Comparison of ENCODE assay signal across 27 cellular contexts in the genomic region with DNA sequence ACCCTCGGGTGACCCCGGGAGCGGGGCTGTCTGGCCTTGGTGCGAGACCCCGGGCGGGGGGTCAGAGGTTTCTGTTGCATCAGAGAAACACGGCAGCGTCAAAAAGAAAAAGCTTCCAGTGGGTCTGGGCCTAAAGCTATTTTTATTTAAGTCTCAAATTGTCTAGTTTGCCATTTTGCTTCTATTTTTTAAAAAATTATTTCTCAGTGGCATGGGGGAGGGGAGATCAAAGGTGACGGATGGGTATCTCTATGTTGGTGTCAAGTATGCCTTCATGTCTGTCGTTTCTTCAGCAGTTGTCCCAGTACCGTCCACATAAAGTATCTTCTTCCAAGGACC. TPM values are rescaled to one million over a fixed set of nuclear protein-coding genes. Genes with fewer than 3 reads are reported as not detected.
DNase-seq lines count a peak whose midpoint lies in the region; ATAC-seq, FAIRE-seq and TF ChIP-seq lines count a peak whose summit lies in the region.
"Had no signal": no experiment of that assay in that cellular context is flagged by ENCODE, and none has a peak within 500 bp of the region (broad histone marks: within the 10 kb centered on the region; RNA-seq: fewer than 3 reads in every experiment).

No MANE protein-coding gene starts in this region.

- FAIRE-seq in endothelial cell of umbilical vein (lab: Jason Lieb, UNC), result no peak
- FAIRE-seq in small intestine (lab: Jason Lieb, UNC), result no peak
- FAIRE-seq: colon had no signal

- DNase-seq in CD4-positive, alpha-beta memory T cell, result no peak
- DNase-seq in endothelial cell of umbilical vein (ENCODE audit: low read depth, low spot score), result no peak
- DNase-seq in neural progenitor cell (ENCODE audit: low spot score), result no peak
- no peak for DNase-seq in cardiac septum (ENCODE audit: low spot score)
- DNase-seq in small intestine, result no peak
- no peak for DNase-seq in dedifferentiated amniotic fluid mesenchymal stem cell (ENCODE audit: extremely low spot score)
- DNase-seq: activated CD4-positive, alpha-beta T cell treated with anti-CD3 and anti-CD28 coated beads, Interleukin-2, amount 50 U/mL, for 48 hours; activated CD8-positive, alpha-beta memory T cell treated with anti-CD3 and anti-CD28 coated beads, Interleukin-2, amount 50 U/mL, for 4 hours; activated effector memory CD4-positive, alpha-beta T cell treated with anti-CD3 and anti-CD28 coated beads, Interleukin-2, amount 50 U/mL, for 16 hours; brain microvascular endothelial cell; NCI-H1092 treated with DMSO at 0.1 percent for 48 hours; NCI-H187 treated with DMSO at 0.1 percent for 48 hours; NCI-H345; NCI-H748 treated with DMSO at 0.1 percent for 48 hours; right cardiac atrium; SK-N-SH; stimulated activated CD4-positive, alpha-beta T cell treated with anti-CD3 and anti-CD28 coated beads, Interleukin-4, amount 100 ng/mL, for 4 hours; stimulated activated naive CD4-positive, alpha-beta T cell treated with Interleukin-2 at 50 U/mL for 16 hours; tibial artery had no signal

- H3K27me3 Mint-ChIP-seq in CD4-positive, alpha-beta memory T cell, result peaks cover 59 to 67% of the 10 kb centered on the region in 2 donors
- peaks cover 85% of the 10 kb centered on the region for H3K27me3 Mint-ChIP-seq in neural progenitor cell (ENCODE audit: insufficient read depth, low read depth)

- peaks cover 61% of the 10 kb centered on the region for H3K27me3 ChIP-seq in CD4-positive, alpha-beta memory T cell (ENCODE audit: insufficient read depth, low read length)
- H3K27me3 ChIP-seq in HUES6 (ENCODE audit: control insufficient read depth, insufficient read depth, low read length) (peaks cover 100% of the 10 kb centered on the region), endothelial cell of umbilical vein (ENCODE audit: control insufficient read depth in 2 of 2, insufficient read depth in 2 of 2, low read length in 2 of 2) (peaks cover 87 to 97% of the 10 kb centered on the region in 2 experiments), neural progenitor cell (peaks cover 100% of the 10 kb centered on the region), small intestine (ENCODE audit: control insufficient read depth in 2 of 2, insufficient read depth in 2 of 2, low read length in 2 of 2) (peaks cover 19 to 58% of the 10 kb centered on the region in 2 donors)

- WGBS in small intestine, 3 donors, result 7 to 10% (median 10%) methylated on average over 11 of the region's 11 CpGs

- no peak overlapping the region for H3K27ac Mint-ChIP-seq in CD4-positive, alpha-beta memory T cell
- H3K27ac Mint-ChIP-seq in neural progenitor cell, result no peak overlapping the region
- H3K27ac Mint-ChIP-seq: CD14-positive monocyte; memory B cell; T-helper 2 cell treated with Interferon-gamma antibody and Interleukin-4, amounts not matched to agents 5 μg/mL and 100 μg/mL, for 36 hours had no signal

- H3K79me2 ChIP-seq in endothelial cell of umbilical vein (ENCODE audit: control insufficient read depth, insufficient read depth, low read length) (no peaks in the 10 kb centered on the region), neural progenitor cell (ENCODE audit: low read depth) (no peaks in the 10 kb centered on the region)

- peak overlapping the region in 7 of 8 donors; percentile 23 to 69 (median 57) for H3K4me3 Mint-ChIP-seq in CD4-positive, alpha-beta memory T cell
- H3K4me3 Mint-ChIP-seq in neural progenitor cell, result peak overlapping the region; percentile 66
- H3K4me3 Mint-ChIP-seq: memory B cell; T-helper 2 cell treated with Interferon-gamma antibody and Interleukin-4, amounts not matched to agents 5 μg/mL and 100 μg/mL, for 36 hours had no signal

- H2AFZ ChIP-seq in endothelial cell of umbilical vein (ENCODE audit: low read depth, low read length) (no peak overlapping the region), neural progenitor cell (replicated peaks) (no peak overlapping the region)

- no peaks in the 10 kb centered on the region for H3K9me3 ChIP-seq in CD4-positive, alpha-beta memory T cell (ENCODE audit: control insufficient read depth in 1 of 2, low read length in 2 of 2)
- H3K9me3 ChIP-seq in HUES6 (ENCODE audit: control insufficient read depth, insufficient read depth, low read depth, low read length) (no peaks in the 10 kb centered on the region), endothelial cell of umbilical vein (replicated peaks; ENCODE audit: control insufficient read depth, insufficient read depth, low read length) (no peaks in the 10 kb centered on the region), neural progenitor cell (ENCODE audit: low read depth) (no peaks in the 10 kb centered on the region), small intestine (ENCODE audit: control insufficient read depth, low read depth) (no peaks in the 10 kb centered on the region)
- H3K9me3 ChIP-seq: SK-N-SH, tibial artery had no signal

- H3K4me1 ChIP-seq in CD4-positive, alpha-beta memory T cell (ENCODE audit: insufficient read depth, low read length), result peaks cover 33% of the 10 kb centered on the region
- H3K4me1 ChIP-seq in HUES6 (ENCODE audit: control insufficient read depth, insufficient read depth, low read length) (peaks cover 46% of the 10 kb centered on the region), endothelial cell of umbilical vein (ENCODE audit: control insufficient read depth, extremely low read depth, insufficient read depth, low read length) (peaks cover 3% of the 10 kb centered on the region), neural progenitor cell (peaks cover 42% of the 10 kb centered on the region), small intestine (ENCODE audit: control insufficient read depth in 2 of 2, insufficient read depth in 1 of 2, low read depth in 1 of 2, low read length in 1 of 2) (no peaks in the 10 kb centered on the region)

- no peaks in the 10 kb centered on the region for H3K36me3 Mint-ChIP-seq in CD4-positive, alpha-beta memory T cell
- H3K36me3 Mint-ChIP-seq in neural progenitor cell, result no peaks in the 10 kb centered on the region
- H3K36me3 Mint-ChIP-seq: IgD-negative memory B cell, memory B cell had no signal

- CTCF ChIA-PET in CD4-positive, alpha-beta memory T cell (lab: Charles Lee; ENCODE audit: partially characterized antibody), result interaction anchor here (0.7 to 5.7 kb wide), 2 partner anchors 11 to 377 kb away, joined by 3 to 55 read pairs; no protein-coding TSS in a partner anchor
- CTCF ChIA-PET in endothelial cell of umbilical vein (lab: Charles Lee), result interaction anchor here (1.3 to 7.4 kb wide), 4 partner anchors 11 to 368 kb away, joined by 3 to 210 read pairs (median 42); no protein-coding TSS in a partner anchor

- intact Hi-C loops in CD4-positive, alpha-beta memory T cell (cut with micrococcal nuclease), result no loop called here
- intact Hi-C loops in endothelial cell of umbilical vein (cut with micrococcal nuclease) (loop anchor here (2.0 kb wide), 3 partner anchors 27 to 367 kb away; no protein-coding TSS in a partner anchor), cardiac septum (cut with DNase I) (no loop called here)

- peaks cover 0 to 15% (median 4%) of the 10 kb centered on the region in 8 donors for H3K9me3 Mint-ChIP-seq in CD4-positive, alpha-beta memory T cell
- no peaks in the 10 kb centered on the region for H3K9me3 Mint-ChIP-seq in neural progenitor cell
- H3K9me3 Mint-ChIP-seq: memory B cell; T-helper 2 cell treated with Interferon-gamma antibody and Interleukin-4, amounts not matched to agents 5 μg/mL and 100 μg/mL, for 36 hours had no signal

- TF ChIP-seq CTCF in endothelial cell of umbilical vein (IDR thresholded peaks at IDR 0.05; ENCODE audit: extremely low read depth in 1 of 2, insufficient read depth in 1 of 2, low read depth in 1 of 2, low read length in 2 of 2) (no peak), neural progenitor cell (IDR thresholded peaks at IDR 0.05) (no peak)

- H3F3A ChIP-seq in neural progenitor cell (ENCODE audit: low read depth), result peaks cover 48% of the 10 kb centered on the region

- no peak overlapping the region for H3K4me3 ChIP-seq in CD4-positive, alpha-beta memory T cell (ENCODE audit: low read length in 2 of 2)
- H3K4me3 ChIP-seq in HUES6 (ENCODE audit: low read depth, low read length) (peak overlapping the region; percentile 56; the same call in 1 of the 2 replicates), endothelial cell of umbilical vein (replicated peaks in 1 of 3; ENCODE audit: insufficient read depth in 1 of 3, low read depth in 1 of 3, low read length in 3 of 3) (no peak overlapping the region), neural progenitor cell (peak overlapping the region; percentile 60), small intestine (ENCODE audit: low read depth in 1 of 2, low read length in 2 of 2) (no peak overlapping the region)

- H3K9ac ChIP-seq in HUES6 (ENCODE audit: low read length) (no peak overlapping the region), endothelial cell of umbilical vein (replicated peaks; ENCODE audit: extremely low read depth, insufficient read depth, low read length) (no peak overlapping the region), neural progenitor cell (no peak overlapping the region)
- H3K9ac ChIP-seq: SK-N-SH had no signal

- H3K4me2 ChIP-seq in endothelial cell of umbilical vein (ENCODE audit: insufficient read depth, low read length) (no peak overlapping the region), neural progenitor cell (peak overlapping the region; percentile 86)

- H3K4me1 Mint-ChIP-seq in CD4-positive, alpha-beta memory T cell, result peaks cover 17 to 52% (median 37%) of the 10 kb centered on the region in 4 donors
- peaks cover 28% of the 10 kb centered on the region for H3K4me1 Mint-ChIP-seq in neural progenitor cell

- BruUV-seq in endothelial cell of umbilical vein (replicated peaks; lab: Mats Ljungman, UMichigan), result no TSS peak

- POLR2A ChIA-PET in CD4-positive, alpha-beta memory T cell (lab: Charles Lee; ENCODE audit: partially characterized antibody), result no interaction called here
- POLR2A ChIA-PET in endothelial cell of umbilical vein (lab: Charles Lee), result no interaction called here

- TF ChIP-seq POLR2A in endothelial cell of umbilical vein (IDR thresholded peaks at IDR 0.05; ENCODE audit: low read depth, low read length), result no peak

- H3K36me3 ChIP-seq in CD4-positive, alpha-beta memory T cell (ENCODE audit: insufficient read depth, low read length), result no peaks in the 10 kb centered on the region
- H3K36me3 ChIP-seq in HUES6 (ENCODE audit: control insufficient read depth, insufficient read depth, low read length) (no peaks in the 10 kb centered on the region), endothelial cell of umbilical vein (ENCODE audit: control insufficient read depth in 2 of 2, extremely low read depth in 1 of 2, insufficient read depth in 2 of 2, low read length in 2 of 2) (no peaks in the 10 kb centered on the region), neural progenitor cell (no peaks in the 10 kb centered on the region), small intestine (ENCODE audit: control insufficient read depth in 2 of 2, insufficient read depth in 2 of 2, low read length in 2 of 2) (no peaks in the 10 kb centered on the region)
- H3K36me3 ChIP-seq: brain microvascular endothelial cell, tibial artery had no signal

- dilution Hi-C loops in endothelial cell of umbilical vein (cut with MboI; ENCODE audit: extremely low pct_ligation_motif_present, low sequenced_read_pairs), result loop anchor here (25.0 kb wide), 1 partner anchor 352 kb away; no protein-coding TSS in a partner anchor

- H4K20me1 ChIP-seq in endothelial cell of umbilical vein (replicated peaks; ENCODE audit: control insufficient read depth, extremely low read depth, insufficient read depth, low read length), result no peaks in the 10 kb centered on the region
- peaks cover 46% of the 10 kb centered on the region for H4K20me1 ChIP-seq in neural progenitor cell (ENCODE audit: low read depth)

- ATAC-seq in activated CD4-positive, CD25-positive, alpha-beta regulatory T cell treated with anti-CD3 and anti-CD28 coated beads, Interleukin-2, amount 50 U/mL, for 24 hours, result no peak
- ATAC-seq: right cardiac atrium had no signal

- H3K27ac ChIP-seq in CD4-positive, alpha-beta memory T cell (ENCODE audit: low read depth, low read length), result no peak overlapping the region
- H3K27ac ChIP-seq in HUES6 (ENCODE audit: low read depth, low read length), result no peak overlapping the region
- H3K27ac ChIP-seq in endothelial cell of umbilical vein (ENCODE audit: insufficient read depth, low read depth, low read length), result no peak overlapping the region
- no peak overlapping the region for H3K27ac ChIP-seq in neural progenitor cell
- no peak overlapping the region for H3K27ac ChIP-seq in small intestine (ENCODE audit: low read depth in 1 of 2, low read length in 1 of 2)
- H3K27ac ChIP-seq: brain microvascular endothelial cell, tibial artery had no signal

- no peaks in the 10 kb centered on the region for H3K9me1 ChIP-seq in endothelial cell of umbilical vein (replicated peaks; ENCODE audit: control insufficient read depth, extremely low read depth, insufficient read depth, low read length)

RNA-seq across cellular contexts. Expression of gene VAX1, which starts 25.9 kb away (rescaled TPM):
- total RNA-seq in CD4-positive, alpha-beta memory T cell, result not detected
- not detected for polyA plus RNA-seq in CD4-positive, alpha-beta memory T cell
- total RNA-seq in endothelial cell of umbilical vein, result not detected in 2 replicates
- not detected in 2 replicates for polyA plus RNA-seq in endothelial cell of umbilical vein
- polyA plus RNA-seq in endothelial cell of umbilical vein (2011; cell fraction: cytosol; rRNA removed), result not detected in 2 replicates
- not detected in 2 replicates for polyA plus RNA-seq in endothelial cell of umbilical vein (2011; cell fraction: nucleus; rRNA removed)
- not detected in 2 replicates for polyA plus RNA-seq in endothelial cell of umbilical vein (2012)
- not detected in 2 replicates for polyA minus RNA-seq in endothelial cell of umbilical vein
- polyA minus RNA-seq in endothelial cell of umbilical vein (2011; cell fraction: cytosol; rRNA and poly(A)+ RNA removed), result not detected
- not detected in 2 replicates for polyA minus RNA-seq in endothelial cell of umbilical vein (2011; cell fraction: nucleus; rRNA and poly(A)+ RNA removed)
- total RNA-seq in neural progenitor cell (ENCODE audit: low replicate concordance), result 0.25 TPM in 1 of 2 replicates, not detected in the other
- not detected for total RNA-seq in cardiac septum
- polyA plus RNA-seq in small intestine, result not detected
- total RNA-seq: osteoblast, right cardiac atrium had no signal
- polyA plus RNA-seq: CD14-positive monocyte, IgD-negative memory B cell, right cardiac atrium, SK-N-SH had no signal

RNA-seq across cellular contexts. Expression of gene KCNK18, which starts 33.4 kb away (rescaled TPM):
- total RNA-seq in CD4-positive, alpha-beta memory T cell, result not detected
- polyA plus RNA-seq in CD4-positive, alpha-beta memory T cell, result not detected
- total RNA-seq in endothelial cell of umbilical vein, result not detected in 2 replicates
- not detected in 2 replicates for polyA plus RNA-seq in endothelial cell of umbilical vein
- polyA plus RNA-seq in endothelial cell of umbilical vein (2011; cell fraction: cytosol; rRNA removed), result not detected in 2 replicates
- polyA plus RNA-seq in endothelial cell of umbilical vein (2011; cell fraction: nucleus; rRNA removed), result not detected in 2 replicates
- polyA plus RNA-seq in endothelial cell of umbilical vein (2012), result not detected in 2 replicates
- polyA minus RNA-seq in endothelial cell of umbilical vein, result not detected in 2 replicates
- polyA minus RNA-seq in endothelial cell of umbilical vein (2011; cell fraction: cytosol; rRNA and poly(A)+ RNA removed), result not detected
- not detected in 2 replicates for polyA minus RNA-seq in endothelial cell of umbilical vein (2011; cell fraction: nucleus; rRNA and poly(A)+ RNA removed)
- not detected in 2 replicates for total RNA-seq in neural progenitor cell (ENCODE audit: low replicate concordance)
- not detected for total RNA-seq in cardiac septum
- polyA plus RNA-seq in small intestine, result not detected
- total RNA-seq: osteoblast, right cardiac atrium had no signal
- polyA plus RNA-seq: CD14-positive monocyte, IgD-negative memory B cell, right cardiac atrium, SK-N-SH had no signal

Comparison
In these comparisons a context has a peak if more than half of its experiments do, and no peak if none do; other contexts are left out.
1. H3K4me3 ChIP-seq: peak in HUES6 (single experiment) and neural progenitor cell (single experiment); none in CD4-positive, alpha-beta memory T cell (0 of 2), endothelial cell of umbilical vein (0 of 3) and small intestine (0 of 2).